Comparison of ENCODE assay signal across 35 cellular contexts in genomic region chr21:36688324-36688723, GRCh38. TPM values are rescaled to one million over a fixed set of nuclear protein-coding genes. Genes with fewer than 3 reads are reported as not detected.
"Had no signal": no experiment of that assay in that cellular context is flagged by ENCODE, and none has a peak within 500 bp of the region (broad histone marks: within the 10 kb centered on the region; RNA-seq: fewer than 3 reads in every experiment).

No MANE protein-coding gene starts in this region.

- DNase-seq: activated B cell treated with CpG ODN at 0.5 μM for 24 hours; activated CD4-positive, alpha-beta memory T cell treated with anti-CD3 and anti-CD28 coated beads, Interleukin-2, amount 10 ng/mL, durations not matched to agents 7 days and 5 days; activated CD4-positive, alpha-beta T cell treated with anti-CD3 and anti-CD28 coated beads for 4 hours; activated CD4-positive, alpha-beta T cell treated with anti-CD3 and anti-CD28 coated beads, Interleukin-2, amount 50 U/mL, for 1 hour; activated CD4-positive, CD25-positive, alpha-beta regulatory T cell treated with anti-CD3 and anti-CD28 coated beads, Interleukin-2, amount 50 U/mL, for 72 hours; activated CD8-positive, alpha-beta memory T cell treated with anti-CD3 and anti-CD28 coated beads for 24 hours; activated CD8-positive, alpha-beta memory T cell treated with anti-CD3 and anti-CD28 coated beads, Interleukin-2, amount 10 ng/mL, durations not matched to agents 7 days and 5 days; activated CD8-positive, alpha-beta memory T cell treated with anti-CD3 and anti-CD28 coated beads, Interleukin-2, amount 50 U/mL, for 48 hours; activated effector memory CD4-positive, alpha-beta T cell treated with Interleukin-2 at 50 U/mL for 16 hours; activated naive CD4-positive, alpha-beta T cell treated with anti-CD3 and anti-CD28 coated beads, Interleukin-2, amount 10 ng/mL, durations not matched to agents 7 days and 5 days; activated naive CD8-positive, alpha-beta T cell treated with anti-CD3 and anti-CD28 coated beads, Interleukin-2, amount 50 U/mL, for 24 hours; activated T-cell treated with anti-CD3 and anti-CD28 coated beads, Interleukin-2, amount 50 U/mL, for 48 hours; anterior cingulate cortex; brain microvascular endothelial cell; Karpas-422; KBM-7; NCI-H1048; NCI-H1105 treated with DMSO at 0.1 percent for 48 hours; NCI-H1436; NCI-H1694; NCI-H1930; NCI-H2107; NCI-H2171; NCI-H510A; NCI-H748 treated with DMSO at 0.1 percent for 48 hours; OCI-M1; SIG-M5; SW 1271; T-helper 1 cell; T-helper 2 cell; T-helper 9 cell had no signal

- H3K27ac ChIP-seq: brain microvascular endothelial cell, VCaP had no signal

- ATAC-seq: activated CD8-positive, alpha-beta memory T cell treated with anti-CD3 and anti-CD28 coated beads, Interleukin-2, amount 10 ng/mL, durations not matched to agents 7 days and 5 days; activated naive CD8-positive, alpha-beta T cell treated with anti-CD3 and anti-CD28 coated beads, Interleukin-2, amount 50 U/mL, for 24 hours; Panc1; SK-N-SH treated with all-trans-retinoic acid at 6 μM for 48 hours had no signal

- H3K36me3 ChIP-seq: brain microvascular endothelial cell had no signal

RNA-seq across cellular contexts. Expression of gene SIM2, which starts 10.6 kb away (rescaled TPM):
- total RNA-seq: activated B cell treated with CpG ODN at 0.5 μM for 24 hours had no signal
- polyA plus RNA-seq: IgD-negative memory B cell had no signal
